In genomic region chr17:39791296-39791992, GRCh38 we compare ENCODE assay signal across 13 cellular contexts. TPM values are rescaled to one million over a fixed set of nuclear protein-coding genes. Genes with fewer than 3 reads are reported as not detected.
DNase-seq lines count a peak whose midpoint lies in the region; ATAC-seq and TF ChIP-seq lines count a peak whose summit lies in the region.
"Had no signal": no experiment of that assay in that cellular context is flagged by ENCODE, and none has a peak within 500 bp of the region (broad histone marks: within the 10 kb centered on the region; RNA-seq: fewer than 3 reads in every experiment).

No MANE protein-coding gene starts in this region.

- no peaks in the 10 kb centered on the region for H4K20me1 ChIP-seq in Karpas-422 (ENCODE audit: insufficient read depth, low read depth, low read length)

- H3K9me3 ChIP-seq in Karpas-422 (ENCODE audit: low read length) (no peaks in the 10 kb centered on the region), colonic mucosa (no peaks in the 10 kb centered on the region)
- H3K9me3 ChIP-seq: uterus had no signal

- DNase-seq in CD1c-positive myeloid dendritic cell (ENCODE audit: extremely low spot score): peak; percentile 24
- no peak for DNase-seq in Karpas-422
- peak; percentile 75 for DNase-seq in activated naive CD4-positive, alpha-beta T cell treated with anti-CD3 and anti-CD28 coated beads for 36 hours
- DNase-seq in putamen (ENCODE audit: low spot score): peak; percentile 44
- no peak for DNase-seq in NCI-H1694 (lab: John Stamatoyannopoulos, UW)
- no peak for DNase-seq in colonic mucosa
- DNase-seq in SIG-M5 (lab: John Stamatoyannopoulos, UW): no peak
- DNase-seq: GOT3, NCI-H1105 treated with DMSO at 0.1 percent for 48 hours, uterus had no signal

- H3K9ac ChIP-seq in Karpas-422 (ENCODE audit: low read length) (no peak overlapping the region), colonic mucosa (ENCODE audit: low read depth in 2 of 2, low read length in 2 of 2) (no peak overlapping the region)

- H3K27me3 Mint-ChIP-seq in activated naive CD4-positive, alpha-beta T cell treated with anti-CD3 and anti-CD28 coated beads for 36 hours (ENCODE audit: low read depth): no peaks in the 10 kb centered on the region

- no peaks in the 10 kb centered on the region for H3K9me3 Mint-ChIP-seq in activated naive CD4-positive, alpha-beta T cell treated with anti-CD3 and anti-CD28 coated beads for 36 hours

- peaks cover 54% of the 10 kb centered on the region for H3K36me3 ChIP-seq in Karpas-422 (ENCODE audit: insufficient read depth, low read length)
- H3K36me3 ChIP-seq in colonic mucosa: no peaks in the 10 kb centered on the region
- H3K36me3 ChIP-seq: uterus had no signal

- no peak overlapping the region for H3K4me2 ChIP-seq in Karpas-422 (ENCODE audit: low read depth, low read length, poor library complexity, severe bottlenecking)

- H3K27ac ChIP-seq in Karpas-422 (ENCODE audit: low read length): peak overlapping the region; percentile 97
- no peak overlapping the region for H3K27ac ChIP-seq in colonic mucosa
- H3K27ac ChIP-seq: SK-N-MC, uterus had no signal

- peak overlapping the region; percentile 86 for H3K27ac Mint-ChIP-seq in activated naive CD4-positive, alpha-beta T cell treated with anti-CD3 and anti-CD28 coated beads for 36 hours

- H2AFZ ChIP-seq in Karpas-422 (ENCODE audit: low read length): no peak overlapping the region

- CTCF ChIA-PET in activated naive CD4-positive, alpha-beta T cell treated with anti-CD3 and anti-CD28 coated beads for 36 hours (lab: Charles Lee): interaction anchor here (0.6 to 2.5 kb wide), 9 partner anchors 9 to 283 kb away, joined by 3 to 9 read pairs (median 3); partner anchors contain the start of gene IKZF3

- no peak for TF ChIP-seq CTCF in colonic mucosa (IDR thresholded peaks at IDR 0.05)

- H3K27me3 ChIP-seq in Karpas-422 (ENCODE audit: low read length) (no peaks in the 10 kb centered on the region), colonic mucosa (no peaks in the 10 kb centered on the region)
- H3K27me3 ChIP-seq: uterus had no signal

- no peak overlapping the region for H3K4me3 Mint-ChIP-seq in activated naive CD4-positive, alpha-beta T cell treated with anti-CD3 and anti-CD28 coated beads for 36 hours

- H3K4me1 Mint-ChIP-seq in activated naive CD4-positive, alpha-beta T cell treated with anti-CD3 and anti-CD28 coated beads for 36 hours (ENCODE audit: low read depth): peaks cover 58% of the 10 kb centered on the region

- no peak for ATAC-seq in HG03097 (IDR thresholded peaks at IDR 0.05; ENCODE audit: low FRiP score, unreplicated experiment)

- no peaks in the 10 kb centered on the region for H3K9me2 ChIP-seq in Karpas-422 (replicated peaks; ENCODE audit: insufficient read depth, low read length)

- peaks cover 70% of the 10 kb centered on the region for H3K4me1 ChIP-seq in Karpas-422 (ENCODE audit: low read length)
- H3K4me1 ChIP-seq in colonic mucosa: no peaks in the 10 kb centered on the region
- H3K4me1 ChIP-seq: uterus had no signal

- H3K36me3 Mint-ChIP-seq in activated naive CD4-positive, alpha-beta T cell treated with anti-CD3 and anti-CD28 coated beads for 36 hours (ENCODE audit: low read depth): peaks cover 37% of the 10 kb centered on the region

- intact Hi-C loops in activated naive CD4-positive, alpha-beta T cell treated with anti-CD3 and anti-CD28 coated beads for 36 hours (cut with micrococcal nuclease): loop anchor here (1.0 to 2.0 kb wide), 6 partner anchors 9 to 76 kb away; no protein-coding TSS in a partner anchor
- intact Hi-C loops in colonic mucosa (cut with DNase I): no loop called here

- H3K79me2 ChIP-seq in Karpas-422 (ENCODE audit: low read length): peaks cover 57% of the 10 kb centered on the region

- no peak overlapping the region for H3K4me3 ChIP-seq in Karpas-422 (ENCODE audit: low read length)
- no peak overlapping the region for H3K4me3 ChIP-seq in colonic mucosa
- H3K4me3 ChIP-seq: SK-N-MC, uterus had no signal

RNA-seq across cellular contexts. Expression of gene GRB7, which starts 53.7 kb away (rescaled TPM):
- 0.18 and 1.5 TPM in 2 replicates for total RNA-seq in Karpas-422 (2014; rRNA removed; shearing (Covaris generic); ENCODE audit: low replicate concordance)
- total RNA-seq in activated naive CD4-positive, alpha-beta T cell treated with anti-CD3 and anti-CD28 coated beads for 36 hours: 1 to 10 TPM; 2.0 to 2.1 TPM
- 10 to 100 TPM; 22.4 to 40.9 TPM for total RNA-seq in colonic mucosa
- total RNA-seq: mononuclear cell had no signal

Comparison
In these comparisons a context has a peak if more than half of its experiments do, and no peak if none do; other contexts are left out.
1. DNase-seq: peak in CD1c-positive myeloid dendritic cell (single experiment), activated naive CD4-positive, alpha-beta T cell treated with anti-CD3 and anti-CD28 coated beads for 36 hours (single experiment) and putamen (single experiment); none in Karpas-422 (single experiment), NCI-H1694 (single experiment), colonic mucosa (single experiment) and SIG-M5 (single experiment).